Comparison of ENCODE assay signal across 9 cellular contexts in the genomic region with DNA sequence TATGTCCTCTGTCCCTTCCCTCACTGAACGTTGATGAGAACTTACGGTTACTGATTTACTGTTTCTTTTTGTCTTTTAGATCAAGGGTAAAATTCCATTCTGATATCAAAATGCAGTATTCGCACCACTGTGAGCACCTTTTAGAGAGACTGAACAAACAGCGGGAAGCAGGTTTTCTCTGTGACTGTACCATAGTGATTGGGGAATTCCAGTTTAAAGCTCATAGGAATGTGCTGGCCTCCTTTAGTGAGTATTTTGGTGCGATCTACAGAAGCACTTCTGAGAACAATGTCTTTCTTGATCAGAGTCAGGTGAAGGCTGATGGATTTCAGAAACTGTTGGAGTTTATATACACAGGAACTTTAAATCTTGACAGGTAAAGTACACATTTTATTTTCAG. TPM values are rescaled to one million over a fixed set of nuclear protein-coding genes. Genes with fewer than 3 reads are reported as not detected.
DNase-seq lines count a peak whose midpoint lies in the region; ATAC-seq, FAIRE-seq and TF ChIP-seq lines count a peak whose summit lies in the region.
"Had no signal": no experiment of that assay in that cellular context is flagged by ENCODE, and none has a peak within 500 bp of the region (broad histone marks: within the 10 kb centered on the region; RNA-seq: fewer than 3 reads in every experiment).

No MANE protein-coding gene starts in this region.

- intact Hi-C loops in CD14-positive monocyte (cut with micrococcal nuclease), result loop anchor here (5.0 kb wide), 1 partner anchor 583 kb away; a partner anchor contains a TSS

- DNase-seq in CD14-positive monocyte (ENCODE audit: low spot score), result no peak
- DNase-seq in LNCaP clone FGC (ENCODE audit: low read depth), result no peak
- DNase-seq in dermis blood vessel endothelial cell, result peak; percentile 12
- DNase-seq in nephron progenitor cell, result no peak
- no peak for DNase-seq in D721Med (ENCODE audit: insufficient read length, low spot score)
- no peak for DNase-seq in stimulated activated naive CD4-positive, alpha-beta T cell treated with Interleukin-2 at 50 U/mL for 16 hours (lab: John Stamatoyannopoulos, UW)
- no peak for DNase-seq in C1 segment of cervical spinal cord (lab: John Stamatoyannopoulos, UW)
- DNase-seq: foreskin melanocyte had no signal

- H3K36me3 Mint-ChIP-seq in CD14-positive monocyte (peaks cover 30 to 36% of the 10 kb centered on the region in 2 donors), nephron progenitor cell (ENCODE audit: low read depth) (peaks cover 31% of the 10 kb centered on the region)

- ATAC-seq in HG03025 (IDR thresholded peaks at IDR 0.05; ENCODE audit: low FRiP score, unreplicated experiment), result no peak

- H3K9me3 Mint-ChIP-seq in CD14-positive monocyte, result peaks cover 0 to 2% (median 0%) of the 10 kb centered on the region in 7 donors
- H3K9me3 Mint-ChIP-seq in nephron progenitor cell, result no peaks in the 10 kb centered on the region

- H3K4me3 Mint-ChIP-seq in CD14-positive monocyte (peak overlapping the region; percentile 96 to 97), nephron progenitor cell (peak overlapping the region; percentile 100)

- peaks cover 0 to 4% (median 4%) of the 10 kb centered on the region in 3 donors for H3K27me3 Mint-ChIP-seq in CD14-positive monocyte (ENCODE audit: low read depth in 3 of 3)
- H3K27me3 Mint-ChIP-seq in nephron progenitor cell (ENCODE audit: low read depth, poor library complexity), result peaks cover 7% of the 10 kb centered on the region

- peak overlapping the region; percentile 92 for H3K4me3 ChIP-seq in LNCaP clone FGC (ENCODE audit: low read depth, low read length)

- FAIRE-seq in D721Med (lab: Jason Lieb, UNC), result no peak

- H3K27ac Mint-ChIP-seq in CD14-positive monocyte, result peak overlapping the region in 5 of 7 donors; percentile 98 to 99 (median 99)
- peak overlapping the region; percentile 100 for H3K27ac Mint-ChIP-seq in nephron progenitor cell

- peaks cover 23% of the 10 kb centered on the region for H3K4me1 Mint-ChIP-seq in CD14-positive monocyte
- H3K4me1 Mint-ChIP-seq in nephron progenitor cell, result peaks cover 37% of the 10 kb centered on the region

- TF ChIP-seq CTCF in CD14-positive monocyte (IDR thresholded peaks at IDR 0.05), result no peak
- no peak for TF ChIP-seq CTCF in LNCaP clone FGC (IDR thresholded peaks at IDR 0.05; ENCODE audit: control insufficient read depth, extremely low read depth, insufficient read depth)
- TF ChIP-seq CTCF in nephron progenitor cell (IDR thresholded peaks at IDR 0.05), result no peak
- TF ChIP-seq CTCF in D721Med (IDR thresholded peaks at IDR 0.05; ENCODE audit: insufficient read depth, missing control alignments), result no peak

RNA-seq across cellular contexts. Expression of a gene that starts 1.0 kb away (rescaled TPM):
- 1 to 10 TPM; 8.7 to 9.0 TPM for polyA plus RNA-seq in CD14-positive monocyte
- 20.1 and 26.9 TPM in 2 replicates for total RNA-seq in dermis blood vessel endothelial cell

RNA-seq across cellular contexts. Expression of a gene that starts 4.8 kb away (rescaled TPM):
- under 1 TPM in 1 of 2 donors, not detected in 1; 0.08 TPM for polyA plus RNA-seq in CD14-positive monocyte
- total RNA-seq in dermis blood vessel endothelial cell, result 3.6 and 4.7 TPM in 2 replicates

RNA-seq across cellular contexts. Expression of a gene that starts 9.3 kb away (rescaled TPM):
- under 1 TPM in 1 of 2 donors, not detected in 1; 0.76 TPM for polyA plus RNA-seq in CD14-positive monocyte
- total RNA-seq in dermis blood vessel endothelial cell, result 36.1 and 446 TPM in 2 replicates

RNA-seq across cellular contexts. Expression of a gene that starts 38.5 kb away (rescaled TPM):
- not detected for polyA plus RNA-seq in CD14-positive monocyte
- not detected in 2 replicates for total RNA-seq in dermis blood vessel endothelial cell

RNA-seq across cellular contexts. Expression of a gene that starts 38.5 kb away (rescaled TPM):
- under 1 TPM; 0.25 to 0.61 TPM for polyA plus RNA-seq in CD14-positive monocyte
- 0.34 and 1.9 TPM in 2 replicates for total RNA-seq in dermis blood vessel endothelial cell
